Comparison of ENCODE assay signal across 26 cellular contexts in genomic region chr2:128345436-128346165, GRCh38.
"Had no signal": no experiment of that assay in that cellular context is flagged by ENCODE, and none has a peak within 500 bp of the region (broad histone marks: within the 10 kb centered on the region; RNA-seq: fewer than 3 reads in every experiment).

No MANE protein-coding gene starts in this region.

- FAIRE-seq: colon, islet of Langerhans had no signal

- H3K9me3 ChIP-seq: breast epithelium, gastrocnemius medialis, right lobe of liver, transverse colon had no signal

- H3K27me3 Mint-ChIP-seq: activated CD4-positive, alpha-beta T cell treated with anti-CD3 and anti-CD28 coated beads, Interleukin-2, amount 10 ng/mL, durations not matched to agents 24 days and 14 days; naive B cell; stimulated activated naive B cell treated with anti-CD40 and anti-IgM and Interleukin-4, amounts not matched to agents 10 μg/mL and 1 μg/mL and 100 μg/mL, for 72 hours had no signal

- H3K27ac ChIP-seq: gastrocnemius medialis, right lobe of liver, transverse colon had no signal

- H3K36me3 ChIP-seq: breast epithelium, gastrocnemius medialis, right lobe of liver, transverse colon had no signal

- H3K36me3 Mint-ChIP-seq: activated CD4-positive, alpha-beta memory T cell treated with anti-CD3 and anti-CD28 coated beads for 36 hours had no signal

- H3K4me3 ChIP-seq: breast epithelium, gastrocnemius medialis, right lobe of liver, transverse colon had no signal

- ATAC-seq: activated naive CD4-positive, alpha-beta T cell treated with anti-CD3 and anti-CD28 coated beads, Interleukin-2, amount 50 U/mL, for 72 hours; activated T-cell treated with anti-CD3 and anti-CD28 coated beads, Interleukin-2, amount 50 U/mL, for 72 hours; gastrocnemius medialis; left cardiac atrium; left ventricle myocardium superior; stimulated activated naive B cell treated with anti-CD40 and anti-IgM and Interleukin-4, amounts not matched to agents 10 μg/mL and 1 μg/mL and 100 μg/mL, for 72 hours; T-helper 17 cell had no signal

- H3K4me1 Mint-ChIP-seq: activated CD4-positive, alpha-beta T cell treated with anti-CD3 and anti-CD28 coated beads, Interleukin-2, amount 10 ng/mL, durations not matched to agents 24 days and 14 days; naive B cell; stimulated activated naive B cell treated with anti-CD40 and anti-IgM and Interleukin-4, amounts not matched to agents 10 μg/mL and 1 μg/mL and 100 μg/mL, for 72 hours; T-helper 17 cell had no signal

- H3K4me3 Mint-ChIP-seq: activated CD4-positive, alpha-beta memory T cell treated with anti-CD3 and anti-CD28 coated beads for 36 hours; activated CD4-positive, alpha-beta T cell treated with anti-CD3 and anti-CD28 coated beads, Interleukin-2, amount 10 ng/mL, durations not matched to agents 24 days and 14 days; activated T-cell treated with anti-CD3 and anti-CD28 coated beads, Interleukin-2, amount 50 U/mL, for 72 hours; mesothelial cell of epicardium; naive B cell; neural crest cell; stimulated activated naive B cell treated with anti-CD40 and anti-IgM and Interleukin-4, amounts not matched to agents 10 μg/mL and 1 μg/mL and 100 μg/mL, for 72 hours; T-helper 17 cell had no signal

- H3K27me3 ChIP-seq: breast epithelium, gastrocnemius medialis, right lobe of liver, transverse colon had no signal

- H3K27ac Mint-ChIP-seq: activated CD4-positive, alpha-beta memory T cell treated with anti-CD3 and anti-CD28 coated beads for 36 hours; activated CD4-positive, alpha-beta T cell treated with anti-CD3 and anti-CD28 coated beads, Interleukin-2, amount 10 ng/mL, durations not matched to agents 24 days and 14 days; activated T-cell treated with anti-CD3 and anti-CD28 coated beads, Interleukin-2, amount 50 U/mL, for 72 hours; naive B cell; stimulated activated naive B cell treated with anti-CD40 and anti-IgM and Interleukin-4, amounts not matched to agents 10 μg/mL and 1 μg/mL and 100 μg/mL, for 72 hours; T-helper 17 cell had no signal

- DNase-seq: activated CD4-positive, alpha-beta memory T cell treated with anti-CD3 and anti-CD28 coated beads for 36 hours; activated CD4-positive, alpha-beta T cell treated with anti-CD3 and anti-CD28 coated beads, Interleukin-2, amount 10 ng/mL, durations not matched to agents 24 days and 14 days; activated CD4-positive, CD25-positive, alpha-beta regulatory T cell treated with anti-CD3 and anti-CD28 coated beads, Interleukin-2, amount 50 U/mL, for 72 hours; activated naive CD4-positive, alpha-beta T cell; activated T-cell treated with anti-CD3 and anti-CD28 coated beads for 4 hours; activated T-cell treated with anti-CD3 and anti-CD28 coated beads, Interleukin-2, amount 50 U/mL, for 72 hours; effector CD8-positive, alpha-beta T cell; gastrocnemius medialis; glutamatergic neuron; left cardiac atrium; left ventricle myocardium superior; mammary epithelial cell; naive B cell; occipital lobe; right lobe of liver; stimulated activated CD4-positive, alpha-beta T cell treated with anti-CD3 and anti-CD28 coated beads, Interleukin-12 subunit alpha, Interleukin-12 subunit beta, amount 100 ng/mL, for 4 hours; stimulated activated CD4-positive, alpha-beta T cell treated with anti-CD3 and anti-CD28 coated beads, Interleukin-4, amount 100 ng/mL, for 1 hour; stimulated activated naive B cell treated with anti-CD40 and anti-IgM and Interleukin-4, amounts not matched to agents 10 μg/mL and 1 μg/mL and 100 μg/mL, for 72 hours; T-helper 17 cell; transverse colon had no signal

- H3K4me1 ChIP-seq: right lobe of liver had no signal
